In genomic region chr5:140174472-140175366, GRCh38 we compare ENCODE assay signal across 8 cellular contexts. TPM values are rescaled to one million over a fixed set of nuclear protein-coding genes. Genes with fewer than 3 reads are reported as not detected.
DNase-seq lines count a peak whose midpoint lies in the region; ATAC-seq and TF ChIP-seq lines count a peak whose summit lies in the region.

CYSTM1 (plus strand) TSS chr5:140175188; CDS start chr5:140194466, 19,278 bp downstream.

- H3K27me3 ChIP-seq in kidney epithelial cell (ENCODE audit: control insufficient read depth, insufficient read depth, low read length), result no peaks in the 10 kb centered on the region

- no peak for TF ChIP-seq CTCF in AG10803 (conservative IDR thresholded peaks at IDR 0.05; ENCODE audit: low read length)
- no peak for TF ChIP-seq CTCF in chondrocyte (IDR thresholded peaks at IDR 0.05)
- TF ChIP-seq CTCF in kidney epithelial cell (IDR thresholded peaks at IDR 0.05; ENCODE audit: insufficient read depth, low read length, poor library complexity, severe bottlenecking), result no peak

- H3K4me1 Mint-ChIP-seq in activated CD4-positive, alpha-beta T cell treated with anti-CD3 and anti-CD28 coated beads for 36 hours, result peaks cover 15% of the 10 kb centered on the region
- peaks cover 15% of the 10 kb centered on the region for H3K4me1 Mint-ChIP-seq in chondrocyte (ENCODE audit: low read depth)

- H3K27ac Mint-ChIP-seq in activated CD4-positive, alpha-beta T cell treated with anti-CD3 and anti-CD28 coated beads for 36 hours, result peak within 1 kb of the TSS; percentile 82
- peak within 1 kb of the TSS; percentile 96 for H3K27ac Mint-ChIP-seq in chondrocyte (ENCODE audit: unreplicated experiment)

- H3K36me3 Mint-ChIP-seq in activated CD4-positive, alpha-beta T cell treated with anti-CD3 and anti-CD28 coated beads for 36 hours (ENCODE audit: low read depth), result no peaks in the 10 kb centered on the region
- H3K36me3 Mint-ChIP-seq in chondrocyte (ENCODE audit: low read depth), result peaks cover 2% of the 10 kb centered on the region

- peak; percentile 89 for DNase-seq in AG10803 (ENCODE audit: low read depth)
- DNase-seq in NCI-H510A (lab: John Stamatoyannopoulos, UW), result peak; percentile 88
- DNase-seq in activated CD4-positive, alpha-beta T cell treated with anti-CD3 and anti-CD28 coated beads for 36 hours, result peak; percentile 98
- peak; percentile 97 for DNase-seq in chondrocyte (ENCODE audit: low spot score)
- peak; percentile 71 for DNase-seq in kidney epithelial cell (ENCODE audit: low read depth)
- peak; percentile 89 to 93 for DNase-seq in stimulated activated CD4-positive, alpha-beta T cell treated with anti-CD3 and anti-CD28 coated beads, Interleukin-15, amount 100 ng/mL, for 48 hours (ENCODE audit: low read depth in 2 of 2)

- H3K36me3 ChIP-seq in kidney epithelial cell (ENCODE audit: control insufficient read depth, insufficient read depth, low read length), result no peaks in the 10 kb centered on the region

- H3K9me3 Mint-ChIP-seq in activated CD4-positive, alpha-beta T cell treated with anti-CD3 and anti-CD28 coated beads for 36 hours (ENCODE audit: low read depth), result no peaks in the 10 kb centered on the region
- H3K9me3 Mint-ChIP-seq in chondrocyte (ENCODE audit: low read depth), result no peaks in the 10 kb centered on the region

- CTCF ChIA-PET in activated CD4-positive, alpha-beta T cell treated with anti-CD3 and anti-CD28 coated beads for 36 hours (lab: Charles Lee), result interaction anchor here (0.7 to 2.2 kb wide), 7 partner anchors 9 to 177 kb away, joined by 3 to 9 read pairs (median 4); partner anchors contain the start of gene NRG2

- peak within 1 kb of the TSS; percentile 91 for H3K4me3 Mint-ChIP-seq in activated CD4-positive, alpha-beta T cell treated with anti-CD3 and anti-CD28 coated beads for 36 hours
- H3K4me3 Mint-ChIP-seq in chondrocyte (ENCODE audit: unreplicated experiment), result peak within 1 kb of the TSS; percentile 96

- H3K4me3 ChIP-seq in AG10803 (ENCODE audit: low read length) (peak within 1 kb of the TSS; percentile 86), kidney epithelial cell (ENCODE audit: low read depth, low read length) (peak within 1 kb of the TSS; percentile 98)

- POLR2A ChIA-PET in activated CD4-positive, alpha-beta T cell treated with anti-CD3 and anti-CD28 coated beads for 36 hours (lab: Charles Lee), result interaction anchor here (0.7 kb wide), 1 partner anchor 396 kb away, joined by 3 read pairs; no protein-coding TSS in a partner anchor

- peak; percentile 79 for ATAC-seq in HG03378 (IDR thresholded peaks at IDR 0.05; ENCODE audit: unreplicated experiment)
- ATAC-seq in activated CD4-positive, alpha-beta T cell treated with anti-CD3 and anti-CD28 coated beads for 36 hours, result peak; percentile 93

- intact Hi-C loops in activated CD4-positive, alpha-beta T cell treated with anti-CD3 and anti-CD28 coated beads for 36 hours (cut with DNase I, micrococcal nuclease), result loop anchor here (1.0 to 10.0 kb wide), 12 partner anchors 17 to 540 kb away; partner anchors contain the start of genes ANKHD1 (in 1 of the 2), APBB3 (in 1 of the 2), HBEGF (in 1 of the 2) and PFDN1 (in 1 of the 2)

- TF ChIP-seq POLR2A in GM19099 (IDR thresholded peaks at IDR 0.05; ENCODE audit: extremely low read depth, insufficient read length, low read depth), result peak; percentile 89

- no peaks in the 10 kb centered on the region for H3K27me3 Mint-ChIP-seq in activated CD4-positive, alpha-beta T cell treated with anti-CD3 and anti-CD28 coated beads for 36 hours
- no peaks in the 10 kb centered on the region for H3K27me3 Mint-ChIP-seq in chondrocyte (ENCODE audit: low read depth)

RNA-seq across cellular contexts. Expression of gene CYSTM1, which starts in this region (rescaled TPM):
- 10 to 100 TPM; 15.2 to 18.7 TPM for total RNA-seq in activated CD4-positive, alpha-beta T cell treated with anti-CD3 and anti-CD28 coated beads for 36 hours
- total RNA-seq in chondrocyte, result 11.4 to 24.9 TPM (median 23.3 TPM) in 3 replicates
- total RNA-seq in kidney epithelial cell, result 125 and 176 TPM in 2 replicates

Comparison
In these comparisons a context has a peak if more than half of its experiments do, and no peak if none do; other contexts are left out.
1. Peak in every context shown above with its lines: DNase-seq, ATAC-seq and H3K4me3 ChIP-seq.